ENCODE assay signal across 20 cellular contexts in genomic region chr12:112803620-112804279, GRCh38. TPM values are rescaled to one million over a fixed set of nuclear protein-coding genes. Genes with fewer than 3 reads are reported as not detected.
"Had no signal": no experiment of that assay in that cellular context is flagged by ENCODE, and none has a peak within 500 bp of the region (broad histone marks: within the 10 kb centered on the region; RNA-seq: fewer than 3 reads in every experiment).

No MANE protein-coding gene starts in this region.

- H3K9me3 Mint-ChIP-seq: activated naive CD8-positive, alpha-beta T cell treated with anti-CD3 and anti-CD28 coated beads, Interleukin-2, amount 50 U/mL, for 24 hours; activated T-helper 17 cell treated with anti-CD3 and anti-CD28 coated beads, Interleukin-2, amount 50 U/mL, for 72 hours; neural crest cell had no signal

- H3K4me3 Mint-ChIP-seq: activated naive CD8-positive, alpha-beta T cell treated with anti-CD3 and anti-CD28 coated beads, Interleukin-2, amount 50 U/mL, for 24 hours; activated T-helper 17 cell treated with anti-CD3 and anti-CD28 coated beads, Interleukin-2, amount 50 U/mL, for 72 hours; neural crest cell had no signal

- H3K27ac Mint-ChIP-seq: activated naive CD8-positive, alpha-beta T cell treated with anti-CD3 and anti-CD28 coated beads, Interleukin-2, amount 50 U/mL, for 24 hours; activated T-helper 17 cell treated with anti-CD3 and anti-CD28 coated beads, Interleukin-2, amount 50 U/mL, for 72 hours had no signal

- H3K27me3 ChIP-seq: testis, upper lobe of left lung had no signal

- ATAC-seq: activated naive CD8-positive, alpha-beta T cell treated with anti-CD3 and anti-CD28 coated beads, Interleukin-2, amount 50 U/mL, for 24 hours; activated T-helper 17 cell treated with anti-CD3 and anti-CD28 coated beads, Interleukin-2, amount 50 U/mL, for 72 hours; gastrocnemius medialis; heart right ventricle; pancreas had no signal

- H3K4me3 ChIP-seq: gastrocnemius medialis, heart right ventricle, lung, pancreas, sigmoid colon, spleen, stomach, testis, upper lobe of left lung had no signal

- FAIRE-seq: bronchial epithelial cell, islet of Langerhans, pancreas had no signal

- H3K9me3 ChIP-seq: gastrocnemius medialis, heart right ventricle, pancreas, sigmoid colon, spleen, stomach, testis, upper lobe of left lung had no signal

- H3K4me1 ChIP-seq: gastrocnemius medialis, heart right ventricle, pancreas, sigmoid colon, spleen, stomach, testis, upper lobe of left lung had no signal

- H3K27ac ChIP-seq: gastrocnemius medialis, heart right ventricle, pancreas, sigmoid colon, spleen, stomach, testis, upper lobe of left lung had no signal

- DNase-seq: activated CD4-positive, CD25-positive, alpha-beta regulatory T cell treated with anti-CD3 and anti-CD28 coated beads, Interleukin-2, amount 50 U/mL, for 72 hours; activated naive CD4-positive, alpha-beta T cell treated with Interleukin-2 at 50 U/mL for 16 hours; activated naive CD8-positive, alpha-beta T cell treated with anti-CD3 and anti-CD28 coated beads, Interleukin-2, amount 50 U/mL, for 24 hours; aorta; erythroblast; gastrocnemius medialis; heart right ventricle; pancreas; sigmoid colon; spleen; stomach; testis; upper lobe of left lung had no signal

- H3K36me3 ChIP-seq: gastrocnemius medialis, heart right ventricle, pancreas, sigmoid colon, spleen, stomach, upper lobe of left lung had no signal

RNA-seq across cellular contexts. Expression of gene RPH3A, which starts 12.2 kb away (rescaled TPM):
- total RNA-seq: activated T-helper 17 cell treated with anti-CD3 and anti-CD28 coated beads, Interleukin-2, amount 50 U/mL, for 72 hours; bronchial epithelial cell; chondrocyte; dermis microvascular lymphatic vessel endothelial cell; neural crest cell; stomach had no signal
- polyA plus RNA-seq: aorta, stomach had no signal
